In genomic region chr6:130337534-130337933, GRCh38 we compare ENCODE assay signal across 29 cellular contexts. TPM values are rescaled to one million over a fixed set of nuclear protein-coding genes. Genes with fewer than 3 reads are reported as not detected.
"Had no signal": no experiment of that assay in that cellular context is flagged by ENCODE, and none has a peak within 500 bp of the region (broad histone marks: within the 10 kb centered on the region; RNA-seq: fewer than 3 reads in every experiment).

No MANE protein-coding gene starts in this region.

- H3K27ac ChIP-seq: body of pancreas, breast epithelium, SJCRH30, SK-N-MC had no signal

- H3K4me3 ChIP-seq: body of pancreas, breast epithelium, SJCRH30, SK-N-MC had no signal

- H3K27me3 ChIP-seq: body of pancreas, breast epithelium, SJCRH30 had no signal

- DNase-seq: activated CD4-positive, alpha-beta T cell treated with anti-CD3 and anti-CD28 coated beads, Interleukin-2, amount 10 ng/mL, durations not matched to agents 24 days and 14 days; activated CD4-positive, alpha-beta T cell treated with anti-CD3 and anti-CD28 coated beads, Interleukin-2, amount 50 U/mL, for 4 hours; activated CD8-positive, alpha-beta T cell treated with anti-CD3 and anti-CD28 coated beads for 36 hours; activated effector memory CD4-positive, alpha-beta T cell treated with anti-CD3 and anti-CD28 coated beads, Interleukin-2, amount 50 U/mL, for 16 hours; activated naive CD4-positive, alpha-beta T cell; activated naive CD4-positive, alpha-beta T cell treated with anti-CD3 and anti-CD28 coated beads, Interleukin-2, amount 50 U/mL, for 16 hours; activated naive CD8-positive, alpha-beta T cell treated with anti-CD3 and anti-CD28 coated beads for 36 hours; activated T-cell treated with anti-CD3 and anti-CD28 coated beads, Interleukin-2, amount 50 U/mL, for 1 hour; activated T-cell treated with anti-CD3 and anti-CD28 coated beads, Interleukin-2, amount 50 U/mL, for 72 hours; amniotic stem cell; aorta; body of pancreas; Kasumi-1; MM.1S; MV-4-11; NCI-H1092; NCI-H1436 treated with DMSO at 0.1 percent for 48 hours; NCI-H1694 treated with DMSO at 0.1 percent for 48 hours; NCI-H2029; NCI-H345; NCI-H524 treated with DMSO at 0.1 percent for 48 hours; SHP77; SJCRH30; T1000 had no signal

- H3K36me3 ChIP-seq: breast epithelium, SJCRH30 had no signal

- H3K9me3 ChIP-seq: body of pancreas, breast epithelium, SJCRH30 had no signal

- H3K4me1 ChIP-seq: body of pancreas, breast epithelium, SJCRH30 had no signal

- ATAC-seq: activated CD8-positive, alpha-beta T cell treated with anti-CD3 and anti-CD28 coated beads for 36 hours; activated T-cell treated with anti-CD3 and anti-CD28 coated beads, Interleukin-2, amount 50 U/mL, for 72 hours; activated T-helper 17 cell treated with anti-CD3 and anti-CD28 coated beads, Interleukin-2, amount 50 U/mL, for 72 hours; body of pancreas; Panc1 had no signal

RNA-seq across cellular contexts. Expression of gene TMEM200A, which starts 28.3 kb away (rescaled TPM):
- total RNA-seq: activated naive CD8-positive, alpha-beta T cell treated with anti-CD3 and anti-CD28 coated beads for 36 hours; NCI-H460 had no signal
